In genomic region chr1:229252228-229252984, GRCh38 we compare ENCODE assay signal across 16 cellular contexts. TPM values are rescaled to one million over a fixed set of nuclear protein-coding genes. Genes with fewer than 3 reads are reported as not detected.
A peak's percentile ranks its signal among the peaks of the same experiment; 100 is the strongest.
DNase-seq lines count a peak whose midpoint lies in the region; ATAC-seq, FAIRE-seq and TF ChIP-seq lines count a peak whose summit lies in the region.
"Had no signal": no experiment of that assay in that cellular context is flagged by ENCODE, and none has a peak within 500 bp of the region (broad histone marks: within the 10 kb centered on the region; RNA-seq: fewer than 3 reads in every experiment).

No MANE protein-coding gene starts in this region.

- ATAC-seq in activated CD4-positive, alpha-beta T cell treated with anti-CD3 and anti-CD28 coated beads for 36 hours = no peak
- ATAC-seq in SK-N-SH treated with all-trans-retinoic acid at 6 μM for 48 hours (no peak), HG03460 (IDR thresholded peaks at IDR 0.05; ENCODE audit: unreplicated experiment) (no peak)
- ATAC-seq: lower lobe of right lung had no signal

- POLR2A ChIA-PET in activated CD4-positive, alpha-beta T cell treated with anti-CD3 and anti-CD28 coated beads for 36 hours (lab: Charles Lee) = interaction anchor here (0.7 kb wide), 1 partner anchor 1457 kb away, joined by 3 read pairs; no protein-coding TSS in a partner anchor

- H2AFZ ChIP-seq in trophoblast cell (ENCODE audit: insufficient read depth, low read length, poor library complexity) = no peak overlapping the region

- H3K36me3 ChIP-seq in breast epithelium (no peaks in the 10 kb centered on the region), trophoblast cell (ENCODE audit: control insufficient read depth in 1 of 2, insufficient read depth in 2 of 2, low read length in 2 of 2) (no peaks in the 10 kb centered on the region)
- H3K36me3 ChIP-seq: colonic mucosa, lower lobe of right lung, upper lobe of left lung had no signal

- H3K79me2 ChIP-seq in trophoblast cell (ENCODE audit: control insufficient read depth, insufficient read depth, low read length, poor library complexity) = no peaks in the 10 kb centered on the region

- TF ChIP-seq POLR2A in breast epithelium (IDR thresholded peaks at IDR 0.05) = no peak

- H3K79me1 ChIP-seq in trophoblast cell (ENCODE audit: low read length) = peaks cover 13% of the 10 kb centered on the region

- no peak for TF ChIP-seq CTCF in breast epithelium (IDR thresholded peaks at IDR 0.05)

- CTCF ChIA-PET in activated CD4-positive, alpha-beta T cell treated with anti-CD3 and anti-CD28 coated beads for 36 hours (lab: Charles Lee) = no interaction called here

- peak overlapping the region; percentile 51 for H2AK5ac ChIP-seq in trophoblast cell (ENCODE audit: low read length)

- peak overlapping the region; percentile 53 for H3K4ac ChIP-seq in trophoblast cell (ENCODE audit: low read depth, low read length)

- H4K91ac ChIP-seq in trophoblast cell (ENCODE audit: low read depth, low read length) = peak overlapping the region; percentile 95

- no peaks in the 10 kb centered on the region for H3K36me3 Mint-ChIP-seq in activated CD4-positive, alpha-beta T cell treated with anti-CD3 and anti-CD28 coated beads for 36 hours (ENCODE audit: low read depth)

- H3K18ac ChIP-seq in trophoblast cell (ENCODE audit: low read length) = peak overlapping the region; percentile 62

- no peaks in the 10 kb centered on the region for H3K9me3 ChIP-seq in breast epithelium
- H3K9me3 ChIP-seq in trophoblast cell (ENCODE audit: insufficient read depth, low read depth, low read length) = peaks cover 2% of the 10 kb centered on the region
- H3K9me3 ChIP-seq: colonic mucosa, lower lobe of right lung, upper lobe of left lung had no signal

- H3K4me1 ChIP-seq in breast epithelium (peaks cover 0 to 4% of the 10 kb centered on the region in 2 donors), trophoblast cell (ENCODE audit: control insufficient read depth in 1 of 2, insufficient read depth in 2 of 2, low read length in 2 of 2) (peaks cover 17 to 18% of the 10 kb centered on the region in 2 experiments)

- DNase-seq in activated CD4-positive, alpha-beta T cell treated with anti-CD3 and anti-CD28 coated beads for 36 hours = no peak
- no peak for DNase-seq in activated CD4-positive, alpha-beta T cell treated with anti-CD3 and anti-CD28 coated beads for 4 hours
- DNase-seq in NCI-H146 (lab: John Stamatoyannopoulos, UW) = peak; percentile 47
- DNase-seq in breast epithelium (ENCODE audit: low spot score in 2 of 2) = no peak
- DNase-seq in trophoblast cell = no peak
- DNase-seq in urothelium cell line (ENCODE audit: low spot score) = no peak
- DNase-seq: activated CD4-positive, alpha-beta T cell treated with anti-CD3 and anti-CD28 coated beads for 1 hour; activated naive CD4-positive, alpha-beta T cell; colonic mucosa; DMS79; lower lobe of right lung; nucleus accumbens; stimulated activated CD4-positive, alpha-beta T cell treated with anti-CD3 and anti-CD28 coated beads, Interleukin-12 subunit alpha, Interleukin-12 subunit beta, amount 100 ng/mL, for 4 hours; upper lobe of left lung had no signal

- peak overlapping the region; percentile 89 for H3K27ac Mint-ChIP-seq in activated CD4-positive, alpha-beta T cell treated with anti-CD3 and anti-CD28 coated beads for 36 hours

- H3K27me3 ChIP-seq in breast epithelium (no peaks in the 10 kb centered on the region), trophoblast cell (ENCODE audit: insufficient read depth, low read length) (no peaks in the 10 kb centered on the region)
- H3K27me3 ChIP-seq: colonic mucosa, upper lobe of left lung had no signal

- H3K4me3 Mint-ChIP-seq in activated CD4-positive, alpha-beta T cell treated with anti-CD3 and anti-CD28 coated beads for 36 hours = no peak overlapping the region

- peak overlapping the region; percentile 76 for H4K8ac ChIP-seq in trophoblast cell (ENCODE audit: low read depth, low read length)

- peak overlapping the region; percentile 46 for H3K14ac ChIP-seq in trophoblast cell (ENCODE audit: low read length)

- H4K12ac ChIP-seq in trophoblast cell (ENCODE audit: low read depth, low read length) = no peak overlapping the region

- peaks cover 65% of the 10 kb centered on the region for H3K4me1 Mint-ChIP-seq in activated CD4-positive, alpha-beta T cell treated with anti-CD3 and anti-CD28 coated beads for 36 hours

- H2BK120ac ChIP-seq in trophoblast cell (ENCODE audit: insufficient read depth, low read length, poor library complexity) = peak overlapping the region; percentile 50

- H3K27me3 Mint-ChIP-seq in activated CD4-positive, alpha-beta T cell treated with anti-CD3 and anti-CD28 coated beads for 36 hours = no peaks in the 10 kb centered on the region

- H3K9ac ChIP-seq in trophoblast cell (ENCODE audit: low read length) = no peak overlapping the region

- peak overlapping the region; percentile 55 for H3K4me2 ChIP-seq in trophoblast cell (ENCODE audit: low read length)

- no peak overlapping the region for H3K4me3 ChIP-seq in breast epithelium
- H3K4me3 ChIP-seq in trophoblast cell (ENCODE audit: low read depth, low read length) = no peak overlapping the region
- H3K4me3 ChIP-seq: colonic mucosa, lower lobe of right lung, upper lobe of left lung had no signal

- FAIRE-seq in urothelium cell line (lab: Jason Lieb, UNC) = no peak

- H2BK5ac ChIP-seq in trophoblast cell (ENCODE audit: low read depth, low read length, poor library complexity) = peak overlapping the region; percentile 81

- intact Hi-C loops in activated CD4-positive, alpha-beta T cell treated with anti-CD3 and anti-CD28 coated beads for 36 hours (cut with DNase I, micrococcal nuclease) = loop anchor here in 1 of 2 experiments (1.0 to 10.0 kb wide), 3 partner anchors 24 to 372 kb away; partner anchors contain the start of genes TAF5L and URB2
- intact Hi-C loops in breast epithelium (cut with DNase I; ENCODE audit: low total_unique reads) = loop anchor here (10.0 kb wide), 1 partner anchor 232 kb away; no protein-coding TSS in a partner anchor

- WGBS in trophoblast cell (ENCODE audit: extremely low coverage, insufficient coverage, insufficient read length) = no CpG with 5 or more reads among the region's 12 CpGs

- H3K23ac ChIP-seq in trophoblast cell (ENCODE audit: low read length) = no peak overlapping the region

- peak overlapping the region; percentile 58 for H2BK12ac ChIP-seq in trophoblast cell (ENCODE audit: low read length)

- no peaks in the 10 kb centered on the region for H3K9me3 Mint-ChIP-seq in activated CD4-positive, alpha-beta T cell treated with anti-CD3 and anti-CD28 coated beads for 36 hours (ENCODE audit: low read depth)

- H3K27ac ChIP-seq in breast epithelium (peak overlapping the region; percentile 66 to 77), trophoblast cell (ENCODE audit: low read depth, low read length) (peak overlapping the region; percentile 81)
- H3K27ac ChIP-seq: colonic mucosa, lower lobe of right lung, upper lobe of left lung had no signal

TF ChIP-seq in SK-N-SH treated with all-trans-retinoic acid at 6 μM for 48 hours, 23 proteins besides CTCF, POLR2A, EP300 and RAD21 (continues in another document):
- TF ChIP-seq, protein P1, sequence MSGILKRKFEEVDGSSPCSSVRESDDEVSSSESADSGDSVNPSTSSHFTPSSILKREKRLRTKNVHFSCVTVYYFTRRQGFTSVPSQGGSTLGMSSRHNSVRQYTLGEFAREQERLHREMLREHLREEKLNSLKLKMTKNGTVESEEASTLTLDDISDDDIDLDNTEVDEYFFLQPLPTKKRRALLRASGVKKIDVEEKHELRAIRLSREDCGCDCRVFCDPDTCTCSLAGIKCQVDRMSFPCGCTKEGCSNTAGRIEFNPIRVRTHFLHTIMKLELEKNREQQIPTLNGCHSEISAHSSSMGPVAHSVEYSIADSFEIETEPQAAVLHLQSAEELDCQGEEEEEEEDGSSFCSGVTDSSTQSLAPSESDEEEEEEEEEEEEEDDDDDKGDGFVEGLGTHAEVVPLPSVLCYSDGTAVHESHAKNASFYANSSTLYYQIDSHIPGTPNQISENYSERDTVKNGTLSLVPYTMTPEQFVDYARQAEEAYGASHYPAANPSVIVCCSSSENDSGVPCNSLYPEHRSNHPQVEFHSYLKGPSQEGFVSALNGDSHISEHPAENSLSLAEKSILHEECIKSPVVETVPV (CRISPR knock-in tag; IDR thresholded peaks at IDR 0.05) = no peak
- TF ChIP-seq BACH2 (CRISPR knock-in tag; IDR thresholded peaks at IDR 0.05; ENCODE audit: borderline replicate concordance) (no peak), ZNF8 (CRISPR knock-in tag; IDR thresholded peaks at IDR 0.05) (no peak), TCF4 (CRISPR knock-in tag; IDR thresholded peaks at IDR 0.05; ENCODE audit: borderline replicate concordance) (no peak), ZC3H10 (CRISPR knock-in tag; IDR thresholded peaks at IDR 0.05) (no peak), ZFP3 (CRISPR knock-in tag; IDR thresholded peaks at IDR 0.05) (no peak), GLIS3 (CRISPR knock-in tag; IDR thresholded peaks at IDR 0.05) (no peak), OSR1 (CRISPR knock-in tag; IDR thresholded peaks at IDR 0.05) (no peak), RARB (CRISPR knock-in tag; IDR thresholded peaks at IDR 0.05) (no peak)
- TF ChIP-seq, protein P2, sequence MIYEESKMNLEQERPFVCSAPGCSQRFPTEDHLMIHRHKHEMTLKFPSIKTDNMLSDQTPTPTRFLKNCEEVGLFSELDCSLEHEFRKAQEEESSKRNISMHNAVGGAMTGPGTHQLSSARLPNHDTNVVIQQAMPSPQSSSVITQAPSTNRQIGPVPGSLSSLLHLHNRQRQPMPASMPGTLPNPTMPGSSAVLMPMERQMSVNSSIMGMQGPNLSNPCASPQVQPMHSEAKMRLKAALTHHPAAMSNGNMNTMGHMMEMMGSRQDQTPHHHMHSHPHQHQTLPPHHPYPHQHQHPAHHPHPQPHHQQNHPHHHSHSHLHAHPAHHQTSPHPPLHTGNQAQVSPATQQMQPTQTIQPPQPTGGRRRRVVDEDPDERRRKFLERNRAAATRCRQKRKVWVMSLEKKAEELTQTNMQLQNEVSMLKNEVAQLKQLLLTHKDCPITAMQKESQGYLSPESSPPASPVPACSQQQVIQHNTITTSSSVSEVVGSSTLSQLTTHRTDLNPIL (CRISPR knock-in tag; IDR thresholded peaks at IDR 0.05; ENCODE audit: low read depth) = no peak

RNA-seq across cellular contexts. Expression of gene RAB4A, which starts 18.5 kb away (rescaled TPM):
- 10 to 100 TPM; 22.1 to 24.0 TPM for total RNA-seq in activated CD4-positive, alpha-beta T cell treated with anti-CD3 and anti-CD28 coated beads for 36 hours
- total RNA-seq in breast epithelium = 10 to 100 TPM; 27.5 to 47.8 (median 42.1) TPM
- polyA plus RNA-seq in trophoblast cell (2013) = 22.0 and 24.9 TPM in 2 replicates
